Comparison of ENCODE assay signal across 1 cellular context in genomic region chr13:73598021-73598712, GRCh38.
TF ChIP-seq lines count a peak whose summit lies in the region.

No MANE protein-coding gene starts in this region.

TF ChIP-seq in SK-N-SH, 30 proteins besides CTCF, POLR2A, EP300 and RAD21 (continued from another document):
- no peak for TF ChIP-seq ZBTB33 (IDR thresholded peaks at IDR 0.05; ENCODE audit: borderline replicate concordance, low read depth)
